In the genomic region with DNA sequence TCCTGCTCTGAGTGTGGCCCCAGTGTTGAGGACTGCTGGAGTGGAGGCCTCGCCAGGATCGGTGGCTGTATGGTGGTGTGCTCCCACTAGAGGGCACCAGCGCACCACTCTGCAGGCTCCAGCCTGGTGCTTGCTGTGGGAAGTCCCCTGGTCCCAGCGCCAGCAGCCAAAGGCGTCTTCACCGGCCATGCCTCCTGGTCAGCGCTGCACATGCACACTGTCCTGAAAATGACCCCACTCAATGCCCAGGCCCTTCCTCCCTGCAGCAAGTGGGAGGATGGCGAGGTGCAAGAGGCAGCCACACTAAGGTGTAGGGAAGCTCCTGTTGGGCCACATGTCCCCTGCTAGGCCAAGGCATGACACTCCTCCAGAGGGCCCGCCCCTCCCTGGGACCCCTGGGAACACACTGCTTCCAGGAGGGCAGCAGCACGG, we compare ENCODE assay signal across 8 cellular contexts.
DNase-seq lines count a peak whose midpoint lies in the region; ATAC-seq and TF ChIP-seq lines count a peak whose summit lies in the region.

No MANE protein-coding gene starts in this region.

- WGBS in suprapubic skin: 0% methylated on average over 1 of the region's 10 CpGs

- H3K27ac ChIP-seq in RWPE1 (no peak overlapping the region), foreskin keratinocyte (no peak overlapping the region), suprapubic skin (no peak overlapping the region)

- no peak overlapping the region for H3K4me3 ChIP-seq in suprapubic skin

- H3K27me3 Mint-ChIP-seq in activated T-helper 2 cell treated with anti-CD3 and anti-CD28 coated beads, Interferon-gamma antibody, Interleukin-2, Interleukin-4, amounts not matched to agents 10 μg/mL and 5 μg/mL and 100 μg/mL, durations not matched to agents 14 hours and 24 hours and 36 hours (ENCODE audit: low read depth): no peaks in the 10 kb centered on the region

- POLR2A ChIA-PET in RWPE1 (lab: Yijun Ruan, JAX; ENCODE audit: low non-redundant PET): no interaction called here

- peaks cover 11% of the 10 kb centered on the region for H3K36me3 ChIP-seq in suprapubic skin

- TF ChIP-seq EP300 in Ishikawa (IDR thresholded peaks at IDR 0.05; ENCODE audit: borderline replicate concordance) (no peak), suprapubic skin (IDR thresholded peaks at IDR 0.05) (no peak)

- no peak for TF ChIP-seq POLR2A in suprapubic skin (IDR thresholded peaks at IDR 0.05)

- no peak overlapping the region for H3K27ac Mint-ChIP-seq in activated T-helper 2 cell treated with anti-CD3 and anti-CD28 coated beads, Interferon-gamma antibody, Interleukin-2, Interleukin-4, amounts not matched to agents 10 μg/mL and 5 μg/mL and 100 μg/mL, durations not matched to agents 14 hours and 24 hours and 36 hours

- TF ChIP-seq CTCF in RWPE1 (conservative IDR thresholded peaks at IDR 0.05; ENCODE audit: low read depth): peak; percentile 91
- TF ChIP-seq CTCF in foreskin keratinocyte (conservative IDR thresholded peaks at IDR 0.05): peak; percentile 94
- peak in 1 of 3 donors; percentile 28 for TF ChIP-seq CTCF in omental fat pad (IDR thresholded peaks at IDR 0.05)
- TF ChIP-seq CTCF in suprapubic skin (IDR thresholded peaks at IDR 0.05): peak; percentile 78 to 93

- H3K9me3 ChIP-seq in suprapubic skin: no peaks in the 10 kb centered on the region

- H3K4me3 Mint-ChIP-seq in activated T-helper 2 cell treated with anti-CD3 and anti-CD28 coated beads, Interferon-gamma antibody, Interleukin-2, Interleukin-4, amounts not matched to agents 10 μg/mL and 5 μg/mL and 100 μg/mL, durations not matched to agents 14 hours and 24 hours and 36 hours (ENCODE audit: low read depth): no peak overlapping the region

- DNase-seq in DMS53 (lab: John Stamatoyannopoulos, UW): peak; percentile 93
- DNase-seq in RWPE1 (ENCODE audit: low spot score): peak; percentile 51
- peak; percentile 72 for DNase-seq in activated T-helper 2 cell treated with anti-CD3 and anti-CD28 coated beads, Interferon-gamma antibody, Interleukin-2, Interleukin-4, amounts not matched to agents 10 μg/mL and 5 μg/mL and 100 μg/mL, durations not matched to agents 14 hours and 24 hours and 36 hours (ENCODE audit: low spot score)
- peak; percentile 19 to 50 for DNase-seq in foreskin keratinocyte
- peak; percentile 65 for DNase-seq in omental fat pad (ENCODE audit: low spot score)
- peak; percentile 85 to 92 for DNase-seq in suprapubic skin (ENCODE audit: low spot score in 2 of 2)

- intact Hi-C loops in activated T-helper 2 cell treated with anti-CD3 and anti-CD28 coated beads, Interferon-gamma antibody, Interleukin-2, Interleukin-4, amounts not matched to agents 10 μg/mL and 5 μg/mL and 100 μg/mL, durations not matched to agents 14 hours and 24 hours and 36 hours (cut with micrococcal nuclease): loop anchor here (1.0 to 10.0 kb wide), 9 partner anchors 102 to 835 kb away; a partner anchor contains a TSS

- peak; percentile 97 for TF ChIP-seq RAD21 in Ishikawa (IDR thresholded peaks at IDR 0.05; ENCODE audit: low read depth)

- H3K4me1 ChIP-seq in foreskin keratinocyte: no peaks in the 10 kb centered on the region
- H3K4me1 ChIP-seq in suprapubic skin: peaks cover 21% of the 10 kb centered on the region

- peak; percentile 82 for ATAC-seq in GM21526 (IDR thresholded peaks at IDR 0.05; ENCODE audit: low FRiP score, unreplicated experiment)
- ATAC-seq in foreskin keratinocyte: peak; percentile 88
- peak; percentile 90 for ATAC-seq in omental fat pad (ENCODE audit: low FRiP score)

- peaks cover 2% of the 10 kb centered on the region for H3K4me1 Mint-ChIP-seq in activated T-helper 2 cell treated with anti-CD3 and anti-CD28 coated beads, Interferon-gamma antibody, Interleukin-2, Interleukin-4, amounts not matched to agents 10 μg/mL and 5 μg/mL and 100 μg/mL, durations not matched to agents 14 hours and 24 hours and 36 hours (ENCODE audit: low read depth)

- H3K9me3 Mint-ChIP-seq in activated T-helper 2 cell treated with anti-CD3 and anti-CD28 coated beads, Interferon-gamma antibody, Interleukin-2, Interleukin-4, amounts not matched to agents 10 μg/mL and 5 μg/mL and 100 μg/mL, durations not matched to agents 14 hours and 24 hours and 36 hours: peaks cover 6% of the 10 kb centered on the region

- H3K36me3 Mint-ChIP-seq in activated T-helper 2 cell treated with anti-CD3 and anti-CD28 coated beads, Interferon-gamma antibody, Interleukin-2, Interleukin-4, amounts not matched to agents 10 μg/mL and 5 μg/mL and 100 μg/mL, durations not matched to agents 14 hours and 24 hours and 36 hours (ENCODE audit: low read depth): no peaks in the 10 kb centered on the region

- no peaks in the 10 kb centered on the region for H3K27me3 ChIP-seq in foreskin keratinocyte
- H3K27me3 ChIP-seq in suprapubic skin: no peaks in the 10 kb centered on the region

- CTCF ChIA-PET in RWPE1 (lab: Yijun Ruan, JAX): interaction anchor here (0.5 to 0.7 kb wide), 3 partner anchors 45 to 1199 kb away, joined by 3 read pairs; no protein-coding TSS in a partner anchor

TF ChIP-seq in Ishikawa, 13 proteins besides CTCF, POLR2A, EP300 and RAD21:
- TF ChIP-seq, protein P1, sequence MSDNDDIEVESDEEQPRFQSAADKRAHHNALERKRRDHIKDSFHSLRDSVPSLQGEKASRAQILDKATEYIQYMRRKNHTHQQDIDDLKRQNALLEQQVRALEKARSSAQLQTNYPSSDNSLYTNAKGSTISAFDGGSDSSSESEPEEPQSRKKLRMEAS (IDR thresholded peaks at IDR 0.05): peak; percentile 52
- TF ChIP-seq, protein P2, sequence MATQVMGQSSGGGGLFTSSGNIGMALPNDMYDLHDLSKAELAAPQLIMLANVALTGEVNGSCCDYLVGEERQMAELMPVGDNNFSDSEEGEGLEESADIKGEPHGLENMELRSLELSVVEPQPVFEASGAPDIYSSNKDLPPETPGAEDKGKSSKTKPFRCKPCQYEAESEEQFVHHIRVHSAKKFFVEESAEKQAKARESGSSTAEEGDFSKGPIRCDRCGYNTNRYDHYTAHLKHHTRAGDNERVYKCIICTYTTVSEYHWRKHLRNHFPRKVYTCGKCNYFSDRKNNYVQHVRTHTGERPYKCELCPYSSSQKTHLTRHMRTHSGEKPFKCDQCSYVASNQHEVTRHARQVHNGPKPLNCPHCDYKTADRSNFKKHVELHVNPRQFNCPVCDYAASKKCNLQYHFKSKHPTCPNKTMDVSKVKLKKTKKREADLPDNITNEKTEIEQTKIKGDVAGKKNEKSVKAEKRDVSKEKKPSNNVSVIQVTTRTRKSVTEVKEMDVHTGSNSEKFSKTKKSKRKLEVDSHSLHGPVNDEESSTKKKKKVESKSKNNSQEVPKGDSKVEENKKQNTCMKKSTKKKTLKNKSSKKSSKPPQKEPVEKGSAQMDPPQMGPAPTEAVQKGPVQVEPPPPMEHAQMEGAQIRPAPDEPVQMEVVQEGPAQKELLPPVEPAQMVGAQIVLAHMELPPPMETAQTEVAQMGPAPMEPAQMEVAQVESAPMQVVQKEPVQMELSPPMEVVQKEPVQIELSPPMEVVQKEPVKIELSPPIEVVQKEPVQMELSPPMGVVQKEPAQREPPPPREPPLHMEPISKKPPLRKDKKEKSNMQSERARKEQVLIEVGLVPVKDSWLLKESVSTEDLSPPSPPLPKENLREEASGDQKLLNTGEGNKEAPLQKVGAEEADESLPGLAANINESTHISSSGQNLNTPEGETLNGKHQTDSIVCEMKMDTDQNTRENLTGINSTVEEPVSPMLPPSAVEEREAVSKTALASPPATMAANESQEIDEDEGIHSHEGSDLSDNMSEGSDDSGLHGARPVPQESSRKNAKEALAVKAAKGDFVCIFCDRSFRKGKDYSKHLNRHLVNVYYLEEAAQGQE (IDR thresholded peaks at IDR 0.05; ENCODE audit: low read depth): no peak

Comparison
In these comparisons a context has a peak if more than half of its experiments do, and no peak if none do; other contexts are left out.
1. DNase-seq: peak in every context shown above with its lines; median percentile 93 in DMS53; 88 in suprapubic skin; 72 in activated T-helper 2 cell treated with anti-CD3 and anti-CD28 coated beads, Interferon-gamma antibody, Interleukin-2, Interleukin-4, amounts not matched to agents 10 μg/mL and 5 μg/mL and 100 μg/mL, durations not matched to agents 14 hours and 24 hours and 36 hours; 65 in omental fat pad; 51 in RWPE1; 34 in foreskin keratinocyte.